1 cellular context compared by ENCODE assay signal in the genomic region with DNA sequence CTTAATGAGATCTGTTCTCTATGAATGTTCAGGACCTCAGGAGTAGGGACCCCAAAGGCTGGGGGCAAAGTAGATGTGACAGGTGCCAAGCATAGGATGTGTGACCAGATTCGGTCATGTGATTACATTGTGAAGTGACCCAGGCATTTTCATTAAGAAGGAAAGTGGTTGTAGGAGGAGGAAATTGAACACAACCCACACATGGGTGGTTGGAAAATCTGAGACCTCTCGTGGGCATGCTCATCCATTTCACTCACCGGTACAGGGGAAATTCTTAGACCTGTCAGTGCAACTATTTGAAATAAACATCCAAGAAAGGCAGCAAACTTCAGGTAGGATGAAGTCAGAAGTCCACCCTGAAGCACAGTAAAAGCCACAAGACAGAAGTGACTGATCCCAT.
TF ChIP-seq lines count a peak whose summit lies in the region.

No MANE protein-coding gene starts in this region.

TF ChIP-seq in GM23338, 12 proteins besides CTCF, POLR2A, EP300 and RAD21 (continued from another document):
- TF ChIP-seq, protein P1, sequence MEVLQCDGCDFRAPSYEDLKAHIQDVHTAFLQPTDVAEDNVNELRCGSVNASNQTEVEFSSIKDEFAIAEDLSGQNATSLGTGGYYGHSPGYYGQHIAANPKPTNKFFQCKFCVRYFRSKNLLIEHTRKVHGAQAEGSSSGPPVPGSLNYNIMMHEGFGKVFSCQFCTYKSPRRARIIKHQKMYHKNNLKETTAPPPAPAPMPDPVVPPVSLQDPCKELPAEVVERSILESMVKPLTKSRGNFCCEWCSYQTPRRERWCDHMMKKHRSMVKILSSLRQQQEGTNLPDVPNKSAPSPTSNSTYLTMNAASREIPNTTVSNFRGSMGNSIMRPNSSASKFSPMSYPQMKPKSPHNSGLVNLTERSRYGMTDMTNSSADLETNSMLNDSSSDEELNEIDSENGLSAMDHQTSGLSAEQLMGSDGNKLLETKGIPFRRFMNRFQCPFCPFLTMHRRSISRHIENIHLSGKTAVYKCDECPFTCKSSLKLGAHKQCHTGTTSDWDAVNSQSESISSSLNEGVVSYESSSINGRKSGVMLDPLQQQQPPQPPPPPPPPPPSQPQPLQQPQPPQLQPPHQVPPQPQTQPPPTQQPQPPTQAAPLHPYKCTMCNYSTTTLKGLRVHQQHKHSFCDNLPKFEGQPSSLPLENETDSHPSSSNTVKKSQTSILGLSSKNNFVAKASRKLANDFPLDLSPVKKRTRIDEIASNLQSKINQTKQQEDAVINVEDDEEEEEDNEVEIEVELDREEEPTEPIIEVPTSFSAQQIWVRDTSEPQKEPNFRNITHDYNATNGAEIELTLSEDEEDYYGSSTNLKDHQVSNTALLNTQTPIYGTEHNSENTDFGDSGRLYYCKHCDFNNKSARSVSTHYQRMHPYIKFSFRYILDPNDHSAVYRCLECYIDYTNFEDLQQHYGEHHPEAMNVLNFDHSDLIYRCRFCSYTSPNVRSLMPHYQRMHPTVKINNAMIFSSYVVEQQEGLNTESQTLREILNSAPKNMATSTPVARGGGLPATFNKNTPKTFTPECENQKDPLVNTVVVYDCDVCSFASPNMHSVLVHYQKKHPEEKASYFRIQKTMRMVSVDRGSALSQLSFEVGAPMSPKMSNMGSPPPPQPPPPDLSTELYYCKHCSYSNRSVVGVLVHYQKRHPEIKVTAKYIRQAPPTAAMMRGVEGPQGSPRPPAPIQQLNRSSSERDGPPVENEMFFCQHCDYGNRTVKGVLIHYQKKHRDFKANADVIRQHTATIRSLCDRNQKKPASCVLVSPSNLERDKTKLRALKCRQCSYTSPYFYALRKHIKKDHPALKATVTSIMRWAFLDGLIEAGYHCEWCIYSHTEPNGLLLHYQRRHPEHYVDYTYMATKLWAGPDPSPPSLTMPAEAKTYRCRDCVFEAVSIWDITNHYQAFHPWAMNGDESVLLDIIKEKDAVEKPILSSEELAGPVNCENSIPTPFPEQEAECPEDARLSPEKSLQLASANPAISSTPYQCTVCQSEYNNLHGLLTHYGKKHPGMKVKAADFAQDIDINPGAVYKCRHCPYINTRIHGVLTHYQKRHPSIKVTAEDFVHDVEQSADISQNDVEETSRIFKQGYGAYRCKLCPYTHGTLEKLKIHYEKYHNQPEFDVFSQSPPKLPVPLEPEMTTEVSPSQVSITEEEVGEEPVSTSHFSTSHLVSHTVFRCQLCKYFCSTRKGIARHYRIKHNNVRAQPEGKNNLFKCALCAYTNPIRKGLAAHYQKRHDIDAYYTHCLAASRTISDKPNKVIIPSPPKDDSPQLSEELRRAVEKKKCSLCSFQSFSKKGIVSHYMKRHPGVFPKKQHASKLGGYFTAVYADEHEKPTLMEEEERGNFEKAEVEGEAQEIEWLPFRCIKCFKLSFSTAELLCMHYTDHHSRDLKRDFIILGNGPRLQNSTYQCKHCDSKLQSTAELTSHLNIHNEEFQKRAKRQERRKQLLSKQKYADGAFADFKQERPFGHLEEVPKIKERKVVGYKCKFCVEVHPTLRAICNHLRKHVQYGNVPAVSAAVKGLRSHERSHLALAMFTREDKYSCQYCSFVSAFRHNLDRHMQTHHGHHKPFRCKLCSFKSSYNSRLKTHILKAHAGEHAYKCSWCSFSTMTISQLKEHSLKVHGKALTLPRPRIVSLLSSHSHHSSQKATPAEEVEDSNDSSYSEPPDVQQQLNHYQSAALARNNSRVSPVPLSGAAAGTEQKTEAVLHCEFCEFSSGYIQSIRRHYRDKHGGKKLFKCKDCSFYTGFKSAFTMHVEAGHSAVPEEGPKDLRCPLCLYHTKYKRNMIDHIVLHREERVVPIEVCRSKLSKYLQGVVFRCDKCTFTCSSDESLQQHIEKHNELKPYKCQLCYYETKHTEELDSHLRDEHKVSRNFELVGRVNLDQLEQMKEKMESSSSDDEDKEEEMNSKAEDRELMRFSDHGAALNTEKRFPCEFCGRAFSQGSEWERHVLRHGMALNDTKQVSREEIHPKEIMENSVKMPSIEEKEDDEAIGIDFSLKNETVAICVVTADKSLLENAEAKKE (CRISPR knock-in tag; IDR thresholded peaks at IDR 0.05): no peak
- TF ChIP-seq ZNF331 (CRISPR knock-in tag; IDR thresholded peaks at IDR 0.05; ENCODE audit: low read depth): no peak
- TF ChIP-seq NANOG (IDR thresholded peaks at IDR 0.05; ENCODE audit: borderline replicate concordance): no peak
- TF ChIP-seq EZH2 (IDR thresholded peaks at IDR 0.05; ENCODE audit: low read depth, unreplicated experiment): no peak
- TF ChIP-seq EZH2phosphoT487 (IDR thresholded peaks at IDR 0.05; ENCODE audit: unreplicated experiment): no peak
- TF ChIP-seq, protein P2, sequence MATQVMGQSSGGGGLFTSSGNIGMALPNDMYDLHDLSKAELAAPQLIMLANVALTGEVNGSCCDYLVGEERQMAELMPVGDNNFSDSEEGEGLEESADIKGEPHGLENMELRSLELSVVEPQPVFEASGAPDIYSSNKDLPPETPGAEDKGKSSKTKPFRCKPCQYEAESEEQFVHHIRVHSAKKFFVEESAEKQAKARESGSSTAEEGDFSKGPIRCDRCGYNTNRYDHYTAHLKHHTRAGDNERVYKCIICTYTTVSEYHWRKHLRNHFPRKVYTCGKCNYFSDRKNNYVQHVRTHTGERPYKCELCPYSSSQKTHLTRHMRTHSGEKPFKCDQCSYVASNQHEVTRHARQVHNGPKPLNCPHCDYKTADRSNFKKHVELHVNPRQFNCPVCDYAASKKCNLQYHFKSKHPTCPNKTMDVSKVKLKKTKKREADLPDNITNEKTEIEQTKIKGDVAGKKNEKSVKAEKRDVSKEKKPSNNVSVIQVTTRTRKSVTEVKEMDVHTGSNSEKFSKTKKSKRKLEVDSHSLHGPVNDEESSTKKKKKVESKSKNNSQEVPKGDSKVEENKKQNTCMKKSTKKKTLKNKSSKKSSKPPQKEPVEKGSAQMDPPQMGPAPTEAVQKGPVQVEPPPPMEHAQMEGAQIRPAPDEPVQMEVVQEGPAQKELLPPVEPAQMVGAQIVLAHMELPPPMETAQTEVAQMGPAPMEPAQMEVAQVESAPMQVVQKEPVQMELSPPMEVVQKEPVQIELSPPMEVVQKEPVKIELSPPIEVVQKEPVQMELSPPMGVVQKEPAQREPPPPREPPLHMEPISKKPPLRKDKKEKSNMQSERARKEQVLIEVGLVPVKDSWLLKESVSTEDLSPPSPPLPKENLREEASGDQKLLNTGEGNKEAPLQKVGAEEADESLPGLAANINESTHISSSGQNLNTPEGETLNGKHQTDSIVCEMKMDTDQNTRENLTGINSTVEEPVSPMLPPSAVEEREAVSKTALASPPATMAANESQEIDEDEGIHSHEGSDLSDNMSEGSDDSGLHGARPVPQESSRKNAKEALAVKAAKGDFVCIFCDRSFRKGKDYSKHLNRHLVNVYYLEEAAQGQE (IDR thresholded peaks at IDR 0.05; ENCODE audit: unreplicated experiment): no peak
- TF ChIP-seq STAT1 (IDR thresholded peaks at IDR 0.05; ENCODE audit: unreplicated experiment): no peak
